Comparison of ENCODE assay signal across 35 cellular contexts in the genomic region with DNA sequence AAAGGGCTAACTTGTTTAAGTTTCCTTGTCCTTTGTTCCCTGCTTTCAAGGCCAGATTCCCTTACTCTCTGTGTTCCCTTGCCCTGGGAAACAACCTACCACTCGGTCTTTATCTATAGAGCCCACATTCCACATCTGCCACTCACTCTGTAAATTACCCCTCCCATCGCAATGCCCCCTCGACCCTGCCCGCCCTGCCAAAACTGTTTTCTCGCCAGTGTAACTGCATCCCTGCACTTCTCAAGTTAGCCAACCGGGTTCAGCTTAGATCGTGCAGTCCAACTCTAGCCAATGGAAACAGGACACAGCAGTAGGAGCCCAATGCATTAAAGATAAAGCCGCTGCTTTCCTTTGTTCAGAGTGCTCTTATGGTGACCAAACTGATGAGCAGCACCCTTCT.
"Had no signal": no experiment of that assay in that cellular context is flagged by ENCODE, and none has a peak within 500 bp of the region (broad histone marks: within the 10 kb centered on the region; RNA-seq: fewer than 3 reads in every experiment).

No MANE protein-coding gene starts in this region.

- H3K4me3 Mint-ChIP-seq: activated CD4-positive, alpha-beta memory T cell treated with anti-CD3 and anti-CD28 coated beads for 36 hours; activated CD4-positive, alpha-beta T cell treated with anti-CD3 and anti-CD28 coated beads for 36 hours; activated CD4-positive, alpha-beta T cell treated with anti-CD3 and anti-CD28 coated beads, Interleukin-2, amount 10 ng/mL, durations not matched to agents 24 days and 14 days; activated CD8-positive, alpha-beta memory T cell treated with anti-CD3 and anti-CD28 coated beads, Interleukin-2, amount 10 ng/mL, durations not matched to agents 7 days and 5 days; activated CD8-positive, alpha-beta T cell treated with anti-CD3 and anti-CD28 coated beads, Interleukin-2, amount 10 ng/mL, durations not matched to agents 7 days and 5 days; activated naive CD4-positive, alpha-beta T cell treated with anti-CD3 and anti-CD28 coated beads for 36 hours; activated naive CD4-positive, alpha-beta T cell treated with anti-CD3 and anti-CD28 coated beads, Interleukin-2, amount 50 U/mL, for 24 hours; activated naive CD8-positive, alpha-beta T cell treated with anti-CD3 and anti-CD28 coated beads for 36 hours; activated naive CD8-positive, alpha-beta T cell treated with anti-CD3 and anti-CD28 coated beads, Interleukin-2, amount 50 U/mL, for 24 hours; activated T-helper 1 cell treated with anti-CD3 and anti-CD28 coated beads, Interleukin-12 subunit alpha, Interleukin-12 subunit beta, Interleukin-2, Interleukin-4 antibody, amounts not matched to agents 30 ng/mL and 10 ng/mL and 1 ng/mL, durations not matched to agents 14 hours and 24 hours and 36 hours; effector memory CD8-positive, alpha-beta T cell; T-cell; T-helper 1 cell treated with Interleukin-12 subunit alpha and Interleukin-12 subunit beta and Interleukin-4 antibody, amounts not matched to agents 30 μg/mL and 1 μg/mL, for 36 hours; T-helper 2 cell treated with Interferon-gamma antibody and Interleukin-4, amounts not matched to agents 5 μg/mL and 100 μg/mL, for 36 hours had no signal

- H3K27me3 ChIP-seq: adrenal gland, body of pancreas, esophagus muscularis mucosa, foreskin keratinocyte, gastrocnemius medialis had no signal

- H3K4me3 ChIP-seq: adrenal gland, body of pancreas, esophagus muscularis mucosa, gastrocnemius medialis had no signal

- DNase-seq: activated CD4-positive, alpha-beta memory T cell treated with anti-CD3 and anti-CD28 coated beads for 36 hours; activated CD4-positive, alpha-beta T cell treated with anti-CD3 and anti-CD28 coated beads for 36 hours; activated CD4-positive, alpha-beta T cell treated with anti-CD3 and anti-CD28 coated beads, Interleukin-2, amount 10 ng/mL, durations not matched to agents 24 days and 14 days; activated CD4-positive, CD25-positive, alpha-beta regulatory T cell; activated CD4-positive, CD25-positive, alpha-beta regulatory T cell treated with anti-CD3 and anti-CD28 coated beads, Interleukin-2, amount 50 U/mL, for 72 hours; activated CD8-positive, alpha-beta memory T cell treated with anti-CD3 and anti-CD28 coated beads, Interleukin-2, amount 10 ng/mL, durations not matched to agents 7 days and 5 days; activated CD8-positive, alpha-beta memory T cell treated with anti-CD3 and anti-CD28 coated beads, Interleukin-2, amount 50 U/mL, for 4 hours; activated CD8-positive, alpha-beta T cell treated with anti-CD3 and anti-CD28 coated beads, Interleukin-2, amount 10 ng/mL, durations not matched to agents 7 days and 5 days; activated effector memory CD4-positive, alpha-beta T cell treated with anti-CD3 and anti-CD28 coated beads, Interleukin-2, amount 50 U/mL, for 16 hours; activated naive CD4-positive, alpha-beta T cell treated with anti-CD3 and anti-CD28 coated beads for 36 hours; activated naive CD8-positive, alpha-beta T cell treated with anti-CD3 and anti-CD28 coated beads for 36 hours; activated naive CD8-positive, alpha-beta T cell treated with anti-CD3 and anti-CD28 coated beads, Interleukin-2, amount 50 U/mL, for 24 hours; activated T-cell treated with anti-CD3 and anti-CD28 coated beads, Interleukin-2, amount 50 U/mL, for 1 hour; activated T-cell treated with anti-CD3 and anti-CD28 coated beads, Interleukin-2, amount 50 U/mL, for 48 hours; adrenal gland; amygdala; aorta; body of pancreas; caudate nucleus; cortex of kidney; dermis blood vessel endothelial cell; effector CD4-positive, alpha-beta T cell; effector memory CD8-positive, alpha-beta T cell; erythroblast; foreskin keratinocyte; gastrocnemius medialis; glutamatergic neuron; T-cell; T1000 had no signal

- H3K9me3 Mint-ChIP-seq: activated CD4-positive, alpha-beta memory T cell treated with anti-CD3 and anti-CD28 coated beads for 36 hours; activated CD4-positive, alpha-beta T cell treated with anti-CD3 and anti-CD28 coated beads, Interleukin-2, amount 10 ng/mL, durations not matched to agents 24 days and 14 days; activated naive CD4-positive, alpha-beta T cell treated with anti-CD3 and anti-CD28 coated beads for 36 hours; activated naive CD4-positive, alpha-beta T cell treated with anti-CD3 and anti-CD28 coated beads, Interleukin-2, amount 50 U/mL, for 24 hours; activated naive CD8-positive, alpha-beta T cell treated with anti-CD3 and anti-CD28 coated beads for 36 hours; activated naive CD8-positive, alpha-beta T cell treated with anti-CD3 and anti-CD28 coated beads, Interleukin-2, amount 50 U/mL, for 24 hours; activated T-helper 1 cell treated with anti-CD3 and anti-CD28 coated beads, Interleukin-12 subunit alpha, Interleukin-12 subunit beta, Interleukin-2, Interleukin-4 antibody, amounts not matched to agents 30 ng/mL and 10 ng/mL and 1 ng/mL, durations not matched to agents 14 hours and 24 hours and 36 hours; activated T-helper 2 cell treated with anti-CD3 and anti-CD28 coated beads, Interferon-gamma antibody, Interleukin-2, Interleukin-4, amounts not matched to agents 10 μg/mL and 5 μg/mL and 100 μg/mL, durations not matched to agents 14 hours and 24 hours and 36 hours; effector memory CD8-positive, alpha-beta T cell; T-cell; T-helper 1 cell treated with Interleukin-12 subunit alpha and Interleukin-12 subunit beta and Interleukin-4 antibody, amounts not matched to agents 30 μg/mL and 1 μg/mL, for 36 hours; T-helper 2 cell treated with Interferon-gamma antibody and Interleukin-4, amounts not matched to agents 5 μg/mL and 100 μg/mL, for 36 hours had no signal

- H3K4me1 ChIP-seq: adrenal gland, body of pancreas, foreskin keratinocyte, gastrocnemius medialis had no signal

- H3K36me3 Mint-ChIP-seq: activated CD4-positive, alpha-beta memory T cell treated with anti-CD3 and anti-CD28 coated beads for 36 hours; activated CD8-positive, alpha-beta memory T cell treated with anti-CD3 and anti-CD28 coated beads, Interleukin-2, amount 10 ng/mL, durations not matched to agents 7 days and 5 days; activated naive CD4-positive, alpha-beta T cell treated with anti-CD3 and anti-CD28 coated beads, Interleukin-2, amount 50 U/mL, for 24 hours; activated naive CD8-positive, alpha-beta T cell treated with anti-CD3 and anti-CD28 coated beads for 36 hours; T-cell had no signal

- H3K36me3 ChIP-seq: adrenal gland, esophagus muscularis mucosa, gastrocnemius medialis had no signal

- H3K27ac Mint-ChIP-seq: activated CD4-positive, alpha-beta memory T cell treated with anti-CD3 and anti-CD28 coated beads for 36 hours; activated CD4-positive, alpha-beta T cell treated with anti-CD3 and anti-CD28 coated beads for 36 hours; activated CD4-positive, alpha-beta T cell treated with anti-CD3 and anti-CD28 coated beads, Interleukin-2, amount 10 ng/mL, durations not matched to agents 24 days and 14 days; activated CD8-positive, alpha-beta memory T cell treated with anti-CD3 and anti-CD28 coated beads, Interleukin-2, amount 10 ng/mL, durations not matched to agents 7 days and 5 days; activated CD8-positive, alpha-beta T cell treated with anti-CD3 and anti-CD28 coated beads, Interleukin-2, amount 10 ng/mL, durations not matched to agents 7 days and 5 days; activated naive CD4-positive, alpha-beta T cell treated with anti-CD3 and anti-CD28 coated beads for 36 hours; activated naive CD4-positive, alpha-beta T cell treated with anti-CD3 and anti-CD28 coated beads, Interleukin-2, amount 50 U/mL, for 24 hours; activated naive CD8-positive, alpha-beta T cell treated with anti-CD3 and anti-CD28 coated beads for 36 hours; activated naive CD8-positive, alpha-beta T cell treated with anti-CD3 and anti-CD28 coated beads, Interleukin-2, amount 50 U/mL, for 24 hours; activated T-helper 1 cell treated with anti-CD3 and anti-CD28 coated beads, Interleukin-12 subunit alpha, Interleukin-12 subunit beta, Interleukin-2, Interleukin-4 antibody, amounts not matched to agents 30 ng/mL and 10 ng/mL and 1 ng/mL, durations not matched to agents 14 hours and 24 hours and 36 hours; activated T-helper 2 cell treated with anti-CD3 and anti-CD28 coated beads, Interferon-gamma antibody, Interleukin-2, Interleukin-4, amounts not matched to agents 10 μg/mL and 5 μg/mL and 100 μg/mL, durations not matched to agents 14 hours and 24 hours and 36 hours; effector memory CD8-positive, alpha-beta T cell; T-cell; T-helper 1 cell treated with Interleukin-12 subunit alpha and Interleukin-12 subunit beta and Interleukin-4 antibody, amounts not matched to agents 30 μg/mL and 1 μg/mL, for 36 hours; T-helper 2 cell treated with Interferon-gamma antibody and Interleukin-4, amounts not matched to agents 5 μg/mL and 100 μg/mL, for 36 hours had no signal

- ATAC-seq: activated CD4-positive, alpha-beta T cell treated with anti-CD3 and anti-CD28 coated beads for 36 hours; activated CD8-positive, alpha-beta memory T cell treated with anti-CD3 and anti-CD28 coated beads, Interleukin-2, amount 10 ng/mL, durations not matched to agents 7 days and 5 days; activated CD8-positive, alpha-beta T cell treated with anti-CD3 and anti-CD28 coated beads, Interleukin-2, amount 10 ng/mL, durations not matched to agents 7 days and 5 days; activated naive CD8-positive, alpha-beta T cell treated with anti-CD3 and anti-CD28 coated beads, Interleukin-2, amount 50 U/mL, for 24 hours; body of pancreas; effector memory CD8-positive, alpha-beta T cell; foreskin keratinocyte; gastrocnemius medialis; T-cell had no signal

- H3K4me1 Mint-ChIP-seq: activated CD4-positive, alpha-beta T cell treated with anti-CD3 and anti-CD28 coated beads for 36 hours; activated CD4-positive, alpha-beta T cell treated with anti-CD3 and anti-CD28 coated beads, Interleukin-2, amount 10 ng/mL, durations not matched to agents 24 days and 14 days; activated CD8-positive, alpha-beta memory T cell treated with anti-CD3 and anti-CD28 coated beads, Interleukin-2, amount 10 ng/mL, durations not matched to agents 7 days and 5 days; activated naive CD4-positive, alpha-beta T cell treated with anti-CD3 and anti-CD28 coated beads, Interleukin-2, amount 50 U/mL, for 24 hours; activated naive CD8-positive, alpha-beta T cell treated with anti-CD3 and anti-CD28 coated beads for 36 hours; activated naive CD8-positive, alpha-beta T cell treated with anti-CD3 and anti-CD28 coated beads, Interleukin-2, amount 50 U/mL, for 24 hours; T-cell had no signal

- H3K9me3 ChIP-seq: adrenal gland, body of pancreas, esophagus muscularis mucosa, gastrocnemius medialis had no signal

- H3K27ac ChIP-seq: adrenal gland, body of pancreas, esophagus muscularis mucosa, foreskin keratinocyte, gastrocnemius medialis had no signal
